ENCODE assay signal across 16 cellular contexts in the genomic region with DNA sequence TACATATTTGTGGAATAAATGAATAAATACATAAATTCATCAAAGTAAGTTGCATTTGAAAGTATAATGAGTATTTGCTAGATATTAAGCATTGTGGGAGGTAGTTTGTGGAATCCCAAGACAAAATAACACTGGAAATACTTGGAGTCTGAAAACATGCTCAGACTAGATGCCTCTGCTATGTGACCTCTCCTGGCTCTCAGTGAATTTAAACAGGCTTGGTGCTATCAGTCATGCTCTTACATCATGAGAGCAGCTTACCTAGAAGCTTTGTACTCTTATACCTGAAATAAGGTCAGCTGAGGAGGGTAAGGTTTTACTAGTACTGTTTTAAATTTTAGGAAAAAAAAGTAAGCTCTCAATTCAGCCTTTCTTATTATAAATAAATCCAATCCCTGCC.
"Had no signal": no experiment of that assay in that cellular context is flagged by ENCODE, and none has a peak within 500 bp of the region (broad histone marks: within the 10 kb centered on the region; RNA-seq: fewer than 3 reads in every experiment).

No MANE protein-coding gene starts in this region.

- H3K4me3 ChIP-seq: hepatocyte, right atrium auricular region, tibial nerve had no signal

- H3K4me1 ChIP-seq: right atrium auricular region had no signal

- H3K27me3 ChIP-seq: brain microvascular endothelial cell, hepatocyte, right atrium auricular region, tibial nerve had no signal

- H2AFZ ChIP-seq: hepatocyte had no signal

- H3K4me2 ChIP-seq: hepatocyte had no signal

- H3K27ac Mint-ChIP-seq: activated CD4-positive, alpha-beta T cell treated with anti-CD3 and anti-CD28 coated beads, Interleukin-2, amount 10 ng/mL, durations not matched to agents 7 days and 5 days; activated naive CD8-positive, alpha-beta T cell treated with anti-CD3 and anti-CD28 coated beads for 36 hours; dendritic cell treated with granulocyte-macrophage colony-stimulating factor and Interleukin-4, amounts not matched to agents 40 ng/mL and 50 ng/mL, for 4 days; effector memory CD8-positive, alpha-beta T cell; natural killer cell treated with Interleukin-12 subunit alpha and Interleukin-12 subunit beta and Interleukin-15 and Interleukin-18, amount 100 ng/mL, for 72 hours had no signal

- H3K36me3 ChIP-seq: brain microvascular endothelial cell, right atrium auricular region, tibial nerve had no signal

- H3K79me2 ChIP-seq: hepatocyte had no signal

- H3K27me3 Mint-ChIP-seq: activated naive CD8-positive, alpha-beta T cell treated with anti-CD3 and anti-CD28 coated beads for 36 hours had no signal

- H3K9me3 ChIP-seq: right atrium auricular region, tibial nerve had no signal

- DNase-seq: activated CD4-positive, alpha-beta T cell treated with anti-CD3 and anti-CD28 coated beads, Interleukin-2, amount 10 ng/mL, durations not matched to agents 7 days and 5 days; activated CD8-positive, alpha-beta memory T cell treated with anti-CD3 and anti-CD28 coated beads for 24 hours; activated naive CD8-positive, alpha-beta T cell treated with anti-CD3 and anti-CD28 coated beads for 36 hours; anterior cingulate cortex; brain microvascular endothelial cell; effector memory CD8-positive, alpha-beta T cell; left ventricle myocardium superior; occipital lobe; stimulated activated CD4-positive, alpha-beta T cell treated with anti-CD3 and anti-CD28 coated beads, Interleukin-4, amount 100 ng/mL, for 1 hour; stimulated activated naive CD4-positive, alpha-beta T cell treated with Interleukin-2 at 50 U/mL for 16 hours; substantia nigra had no signal

- H3K27ac ChIP-seq: brain microvascular endothelial cell, hepatocyte, right atrium auricular region, tibial nerve had no signal

- H3K4me3 Mint-ChIP-seq: activated CD4-positive, alpha-beta T cell treated with anti-CD3 and anti-CD28 coated beads, Interleukin-2, amount 10 ng/mL, durations not matched to agents 7 days and 5 days; activated naive CD8-positive, alpha-beta T cell treated with anti-CD3 and anti-CD28 coated beads for 36 hours; dendritic cell treated with granulocyte-macrophage colony-stimulating factor and Interleukin-4, amounts not matched to agents 40 ng/mL and 50 ng/mL, for 4 days; effector memory CD8-positive, alpha-beta T cell; natural killer cell treated with Interleukin-12 subunit alpha and Interleukin-12 subunit beta and Interleukin-15 and Interleukin-18, amount 100 ng/mL, for 72 hours had no signal

- ATAC-seq: effector memory CD8-positive, alpha-beta T cell; left ventricle myocardium superior; natural killer cell treated with Interleukin-12 subunit alpha and Interleukin-12 subunit beta and Interleukin-15 and Interleukin-18, amount 100 ng/mL, for 72 hours had no signal

- H3K9me3 Mint-ChIP-seq: activated CD4-positive, alpha-beta T cell treated with anti-CD3 and anti-CD28 coated beads, Interleukin-2, amount 10 ng/mL, durations not matched to agents 7 days and 5 days; activated naive CD8-positive, alpha-beta T cell treated with anti-CD3 and anti-CD28 coated beads for 36 hours; dendritic cell treated with granulocyte-macrophage colony-stimulating factor and Interleukin-4, amounts not matched to agents 40 ng/mL and 50 ng/mL, for 4 days; effector memory CD8-positive, alpha-beta T cell; natural killer cell treated with Interleukin-12 subunit alpha and Interleukin-12 subunit beta and Interleukin-15 and Interleukin-18, amount 100 ng/mL, for 72 hours had no signal

- H3K36me3 Mint-ChIP-seq: activated naive CD8-positive, alpha-beta T cell treated with anti-CD3 and anti-CD28 coated beads for 36 hours; natural killer cell treated with Interleukin-12 subunit alpha and Interleukin-12 subunit beta and Interleukin-15 and Interleukin-18, amount 100 ng/mL, for 72 hours had no signal
